Comparison of ENCODE assay signal across 8 cellular contexts in genomic region chr1:67809887-67810286, GRCh38.
"Had no signal": no experiment of that assay in that cellular context is flagged by ENCODE, and none has a peak within 500 bp of the region (broad histone marks: within the 10 kb centered on the region; RNA-seq: fewer than 3 reads in every experiment).

No MANE protein-coding gene starts in this region.

- H2AFZ ChIP-seq: GM23248 had no signal

- H3K27ac ChIP-seq: GM23248 had no signal

- ATAC-seq: K562 had no signal

- H3K9ac ChIP-seq: GM23248 had no signal

- DNase-seq: GM23248, GOT3, H9, HCEC 1CT, IMR-90, KG1 had no signal

- H3K4me3 ChIP-seq: GM23248, K562 had no signal

- FAIRE-seq: HTR-8/SVneo, K562 had no signal
